Comparison of ENCODE assay signal across 20 cellular contexts in the genomic region with DNA sequence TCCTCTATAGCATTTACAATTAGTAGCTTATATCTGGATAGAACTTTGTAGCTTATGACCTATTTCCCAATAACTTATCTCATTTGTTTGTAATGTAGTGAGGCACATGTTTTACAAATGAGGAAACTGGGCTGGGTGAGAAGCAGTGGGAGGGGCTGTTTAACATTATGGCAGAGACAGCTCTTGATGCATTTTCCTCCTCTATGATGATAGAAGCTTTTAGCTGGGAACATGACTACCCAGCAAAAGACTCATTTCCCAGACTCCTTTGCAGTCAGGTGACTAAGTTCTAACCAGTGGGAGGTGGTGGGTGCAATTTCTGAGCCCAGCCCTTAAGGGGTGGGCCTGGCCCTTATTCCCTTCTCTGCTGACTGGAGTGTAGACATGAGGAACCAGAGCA.
DNase-seq lines count a peak whose midpoint lies in the region; ATAC-seq and TF ChIP-seq lines count a peak whose summit lies in the region.
"Had no signal": no experiment of that assay in that cellular context is flagged by ENCODE, and none has a peak within 500 bp of the region (broad histone marks: within the 10 kb centered on the region; RNA-seq: fewer than 3 reads in every experiment).

No MANE protein-coding gene starts in this region.

- peaks cover 0 to 2% (median 0%) of the 10 kb centered on the region in 3 donors for H3K27me3 Mint-ChIP-seq in CD14-positive monocyte (ENCODE audit: low read depth in 3 of 3)
- H3K27me3 Mint-ChIP-seq: activated CD4-positive, alpha-beta T cell treated with anti-CD3 and anti-CD28 coated beads, Interleukin-2, amount 10 ng/mL, durations not matched to agents 24 days and 14 days had no signal

- peaks cover 26% of the 10 kb centered on the region for H3K4me1 Mint-ChIP-seq in CD14-positive monocyte
- H3K4me1 Mint-ChIP-seq: activated CD4-positive, alpha-beta T cell treated with anti-CD3 and anti-CD28 coated beads, Interleukin-2, amount 10 ng/mL, durations not matched to agents 24 days and 14 days; neural crest cell; T-cell had no signal

- ATAC-seq in lung (ENCODE audit: insufficient read depth, low FRiP score) (peak; percentile 19), HG02623 (IDR thresholded peaks at IDR 0.05; ENCODE audit: unreplicated experiment) (no peak)
- ATAC-seq: esophagus mucosa, T-cell had no signal

- H4K91ac ChIP-seq in neuronal stem cell (ENCODE audit: low read depth, low read length, poor library complexity) = no peak overlapping the region

- H4K8ac ChIP-seq in neuronal stem cell (ENCODE audit: low read depth, low read length) = no peak overlapping the region

- no peaks in the 10 kb centered on the region for H3K79me1 ChIP-seq in neuronal stem cell (ENCODE audit: low read depth, low read length)

- no peak overlapping the region for H3K4ac ChIP-seq in neuronal stem cell (ENCODE audit: low read length)

- no peak overlapping the region for H3K9ac ChIP-seq in neuronal stem cell (ENCODE audit: low read depth, low read length, poor library complexity)

- intact Hi-C loops in CD14-positive monocyte (cut with micrococcal nuclease) = no loop called here

- H3K36me3 Mint-ChIP-seq in CD14-positive monocyte = no peaks in the 10 kb centered on the region
- H3K36me3 Mint-ChIP-seq: T-cell had no signal

- TF ChIP-seq CTCF in CD14-positive monocyte (IDR thresholded peaks at IDR 0.05) = no peak
- no peak for TF ChIP-seq CTCF in epithelial cell of esophagus (IDR thresholded peaks at IDR 0.05; ENCODE audit: insufficient read depth, low read depth, low read length, missing control alignments)
- no peak for TF ChIP-seq CTCF in lung (IDR thresholded peaks at IDR 0.05; ENCODE audit: control extremely low read depth, extremely low read depth)

- no peak overlapping the region for H2BK120ac ChIP-seq in neuronal stem cell (ENCODE audit: low read depth, low read length)

- H3K27me3 ChIP-seq in lung (ENCODE audit: control insufficient read depth, insufficient read depth) (no peaks in the 10 kb centered on the region), neuronal stem cell (ENCODE audit: control insufficient read depth in 3 of 3, insufficient read depth in 3 of 3, low read depth in 1 of 3, low read length in 3 of 3) (no peaks in the 10 kb centered on the region)

- no peak overlapping the region for H2AK5ac ChIP-seq in neuronal stem cell (ENCODE audit: low read depth, low read length)

- H3K36me3 ChIP-seq in lung (ENCODE audit: control insufficient read depth in 2 of 2, insufficient read depth in 2 of 2, low read length in 2 of 2) = no peaks in the 10 kb centered on the region
- no peaks in the 10 kb centered on the region for H3K36me3 ChIP-seq in neuronal stem cell (replicated peaks in 1 of 2; ENCODE audit: control insufficient read depth in 2 of 2, insufficient read depth in 2 of 2, low read length in 2 of 2)

- H2BK12ac ChIP-seq in neuronal stem cell (ENCODE audit: low read length) = no peak overlapping the region

- no peak overlapping the region for H3K18ac ChIP-seq in neuronal stem cell (ENCODE audit: low read length)

- no peak overlapping the region for H3K27ac ChIP-seq in lung (ENCODE audit: low read depth in 1 of 2, low read length in 1 of 2)
- no peak overlapping the region for H3K27ac ChIP-seq in neuronal stem cell (replicated peaks; ENCODE audit: low read length)

- peak; percentile 73 for DNase-seq in CD14-positive monocyte (ENCODE audit: low spot score)
- peak; percentile 55 for DNase-seq in NCI-H226
- peak; percentile 92 for DNase-seq in epithelial cell of esophagus (ENCODE audit: low read depth)
- DNase-seq in lung (ENCODE audit: low spot score) = no peak
- no peak for DNase-seq in neuronal stem cell (ENCODE audit: low spot score)
- DNase-seq in T1000 (lab: John Stamatoyannopoulos, UW) = no peak
- DNase-seq in iPS-NIHi7 (ENCODE audit: extremely low spot score) = no peak
- DNase-seq: ACHN; activated CD4-positive, alpha-beta T cell treated with anti-CD3 and anti-CD28 coated beads, Interleukin-2, amount 10 ng/mL, durations not matched to agents 24 days and 14 days; activated CD8-positive, alpha-beta memory T cell treated with anti-CD3 and anti-CD28 coated beads, Interleukin-2, amount 50 U/mL, for 4 hours; caudate nucleus; DMS79 treated with DMSO at 0.1 percent for 48 hours; kidney; midbrain; NCI-H524; Right ventricle myocardium superior; T-cell had no signal

- H3K4me1 ChIP-seq in lung (ENCODE audit: control insufficient read depth in 2 of 2, insufficient read depth in 2 of 2, low read length in 2 of 2) (peaks cover 0 to 5% of the 10 kb centered on the region in 2 donors), neuronal stem cell (ENCODE audit: control insufficient read depth in 2 of 2, insufficient read depth in 1 of 2, low read depth in 1 of 2, low read length in 2 of 2) (no peaks in the 10 kb centered on the region)

- H2AFZ ChIP-seq in neuronal stem cell (ENCODE audit: low read length) = no peak overlapping the region

- H3K4me3 ChIP-seq in epithelial cell of esophagus (ENCODE audit: low read length) = no peak overlapping the region
- H3K4me3 ChIP-seq in lung = no peak overlapping the region
- no peak overlapping the region for H3K4me3 ChIP-seq in neuronal stem cell (ENCODE audit: low read length in 2 of 2)

- H3K4me2 ChIP-seq in neuronal stem cell (ENCODE audit: insufficient read depth, low read length, poor library complexity, severe bottlenecking) = no peak overlapping the region

- no peak overlapping the region for H2BK15ac ChIP-seq in neuronal stem cell (ENCODE audit: low read length)

- no peak overlapping the region for H3K23ac ChIP-seq in neuronal stem cell (ENCODE audit: low read depth, low read length, poor library complexity)

- H3K9me3 ChIP-seq in lung (ENCODE audit: control insufficient read depth in 2 of 2, insufficient read depth in 1 of 2, low read length in 1 of 2) = peaks cover 0 to 6% of the 10 kb centered on the region in 2 donors
- no peaks in the 10 kb centered on the region for H3K9me3 ChIP-seq in neuronal stem cell (replicated peaks in 1 of 2; ENCODE audit: control insufficient read depth in 2 of 2, insufficient read depth in 1 of 2, low read depth in 1 of 2, low read length in 2 of 2)

- H3K4me3 Mint-ChIP-seq in CD14-positive monocyte = no peak overlapping the region
- H3K4me3 Mint-ChIP-seq: activated CD4-positive, alpha-beta T cell treated with anti-CD3 and anti-CD28 coated beads, Interleukin-2, amount 10 ng/mL, durations not matched to agents 24 days and 14 days; neural crest cell; T-cell had no signal

- no peak overlapping the region for H3K14ac ChIP-seq in neuronal stem cell (ENCODE audit: low read length)

- peaks cover 0 to 9% (median 3%) of the 10 kb centered on the region in 7 donors for H3K9me3 Mint-ChIP-seq in CD14-positive monocyte
- H3K9me3 Mint-ChIP-seq: neural crest cell had no signal

- H3K27ac Mint-ChIP-seq in CD14-positive monocyte = peak overlapping the region; percentile 15 to 80 (median 66)
- H3K27ac Mint-ChIP-seq: activated CD4-positive, alpha-beta T cell treated with anti-CD3 and anti-CD28 coated beads, Interleukin-2, amount 10 ng/mL, durations not matched to agents 24 days and 14 days; T-cell had no signal

- H2BK5ac ChIP-seq in neuronal stem cell (ENCODE audit: low read length) = no peak overlapping the region

Comparison
In these comparisons a context has a peak if more than half of its experiments do, and no peak if none do; other contexts are left out.
1. DNase-seq: peak in CD14-positive monocyte (single experiment), NCI-H226 (single experiment) and epithelial cell of esophagus (single experiment); none in lung (single experiment), neuronal stem cell (single experiment), T1000 (single experiment) and iPS-NIHi7 (single experiment).